In the genomic region with DNA sequence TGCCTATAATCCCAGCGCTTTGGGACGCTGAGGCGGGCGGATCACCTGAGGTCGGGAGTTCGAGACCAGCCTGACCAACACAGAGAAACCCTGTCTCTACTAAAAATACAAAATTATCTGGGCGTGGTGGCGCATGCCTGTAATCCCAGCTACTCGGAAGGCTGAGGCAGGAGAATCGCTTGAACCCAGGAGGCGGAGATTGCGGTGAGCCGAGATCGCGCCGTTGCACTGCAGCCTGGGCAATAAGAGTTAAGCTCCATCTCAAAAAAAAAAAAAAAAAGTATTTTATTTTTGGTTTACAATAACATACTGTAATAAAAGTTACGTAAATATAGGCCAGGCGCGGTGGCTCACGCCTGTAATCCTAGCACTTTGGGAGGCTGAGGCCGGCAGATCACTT, we compare ENCODE assay signal across 1 cellular context. TPM values are rescaled to one million over a fixed set of nuclear protein-coding genes. Genes with fewer than 3 reads are reported as not detected.
"Had no signal": no experiment of that assay in that cellular context is flagged by ENCODE, and none has a peak within 500 bp of the region (broad histone marks: within the 10 kb centered on the region; RNA-seq: fewer than 3 reads in every experiment).

No MANE protein-coding gene starts in this region.

RNA-seq across cellular contexts. Expression of a gene that starts 39.0 kb away (rescaled TPM):
- total RNA-seq: SK-MEL-5 had no signal
